Comparison of ENCODE assay signal across 8 cellular contexts in genomic region chr9:92147854-92148184, GRCh38. TPM values are rescaled to one million over a fixed set of nuclear protein-coding genes. Genes with fewer than 3 reads are reported as not detected.
DNase-seq lines count a peak whose midpoint lies in the region; ATAC-seq, FAIRE-seq and TF ChIP-seq lines count a peak whose summit lies in the region.
"Had no signal": no experiment of that assay in that cellular context is flagged by ENCODE, and none has a peak within 500 bp of the region (broad histone marks: within the 10 kb centered on the region; RNA-seq: fewer than 3 reads in every experiment).

No MANE protein-coding gene starts in this region.

- no peak overlapping the region for H3K4me3 Mint-ChIP-seq in MCF 10A (ENCODE audit: unreplicated experiment)
- H3K4me3 Mint-ChIP-seq: naive B cell had no signal

- H3K36me3 Mint-ChIP-seq in MCF 10A (ENCODE audit: insufficient read depth, unreplicated experiment) = no peaks in the 10 kb centered on the region
- H3K36me3 Mint-ChIP-seq: naive B cell had no signal

- TF ChIP-seq CTCF in IMR-90 (conservative IDR thresholded peaks at IDR 0.05; ENCODE audit: low read depth, low read length) (no peak), MCF 10A (IDR thresholded peaks at IDR 0.05; ENCODE audit: unreplicated experiment) (no peak), keratinocyte (optimal IDR thresholded peaks at IDR 0.05 in 1 of 3, IDR thresholded peaks at IDR 0.05 in 1 of 3, conservative IDR thresholded peaks at IDR 0.05 in 1 of 3; ENCODE audit: extremely low read depth in 1 of 3, insufficient read depth in 2 of 3, low read length in 3 of 3) (no peak), tibial nerve (IDR thresholded peaks at IDR 0.05) (no peak)

- peak overlapping the region; percentile 99 for H2BK5ac ChIP-seq in IMR-90 (ENCODE audit: low read depth, low read length, poor library complexity, severe bottlenecking)

- no peaks in the 10 kb centered on the region for H3K79me2 ChIP-seq in keratinocyte (ENCODE audit: control insufficient read depth, insufficient read depth, low read length)

- H3K36me3 ChIP-seq in IMR-90 (ENCODE audit: control insufficient read depth, insufficient read depth, low read length) = peaks cover 39% of the 10 kb centered on the region
- H3K36me3 ChIP-seq in keratinocyte (ENCODE audit: control insufficient read depth in 2 of 2, extremely low read depth in 1 of 2, insufficient read depth in 2 of 2, low read length in 2 of 2) = no peaks in the 10 kb centered on the region
- H3K36me3 ChIP-seq in tibial nerve = no peaks in the 10 kb centered on the region

- H3K9me1 ChIP-seq in IMR-90 (ENCODE audit: insufficient read depth, low read length) (peaks cover 31% of the 10 kb centered on the region), keratinocyte (ENCODE audit: control insufficient read depth, extremely low read depth, insufficient read depth, low read length) (no peaks in the 10 kb centered on the region)

- H3K4me1 ChIP-seq in IMR-90 (ENCODE audit: control insufficient read depth, insufficient read depth, low read length) (peaks cover 43% of the 10 kb centered on the region), keratinocyte (ENCODE audit: control insufficient read depth, extremely low read depth, insufficient read depth, low read length) (peaks cover 23% of the 10 kb centered on the region), tibial nerve (peaks cover 0 to 19% (median 9%) of the 10 kb centered on the region in 4 donors)

- peak overlapping the region; percentile 98 for H2BK120ac ChIP-seq in IMR-90 (ENCODE audit: low read depth, low read length)

- peak overlapping the region; percentile 94 for H2AK5ac ChIP-seq in IMR-90 (ENCODE audit: low read depth, low read length)

- H3K9me3 ChIP-seq in IMR-90 (ENCODE audit: control insufficient read depth, insufficient read depth, low read length) (no peaks in the 10 kb centered on the region), keratinocyte (ENCODE audit: control insufficient read depth, low read depth, low read length) (no peaks in the 10 kb centered on the region), tibial nerve (no peaks in the 10 kb centered on the region)

- no peak for ATAC-seq in IMR-90 (ENCODE audit: low read depth)
- ATAC-seq in GM21737 (IDR thresholded peaks at IDR 0.05; ENCODE audit: unreplicated experiment) = no peak

- no peaks in the 10 kb centered on the region for H3K27me3 ChIP-seq in IMR-90 (ENCODE audit: control insufficient read depth, insufficient read depth, low read length)
- H3K27me3 ChIP-seq in keratinocyte (ENCODE audit: control insufficient read depth, extremely low read depth, insufficient read depth, low read length) = no peaks in the 10 kb centered on the region
- no peaks in the 10 kb centered on the region for H3K27me3 ChIP-seq in tibial nerve

- peak overlapping the region; percentile 99 for H2AK9ac ChIP-seq in IMR-90 (replicated peaks; ENCODE audit: low read depth, low read length, poor library complexity)

- POLR2A ChIA-PET in IMR-90 (lab: Charles Lee; ENCODE audit: unreplicated experiment) (interaction anchor here (0.5 to 1.6 kb wide), 3 partner anchors 39 to 355 kb away, joined by 3 to 4 read pairs (median 4); no protein-coding TSS in a partner anchor), MCF 10A (lab: Yijun Ruan, JAX) (interaction anchor here (0.8 to 1.5 kb wide), 7 partner anchors 10 to 122 kb away, joined by 3 to 6 read pairs (median 4); no protein-coding TSS in a partner anchor)

- peak overlapping the region; percentile 95; the same call in 2 of the 3 replicates for H2BK15ac ChIP-seq in IMR-90 (ENCODE audit: low read depth, low read length)

- H3K9ac ChIP-seq in IMR-90 (ENCODE audit: low read depth, low read length) = peak overlapping the region; percentile 76; the same call in 1 of the 2 replicates
- no peak overlapping the region for H3K9ac ChIP-seq in keratinocyte (ENCODE audit: control insufficient read depth, extremely low read depth, insufficient read depth, low read length)

- H4K20me1 ChIP-seq in IMR-90 (ENCODE audit: insufficient read depth, low read length) = no peaks in the 10 kb centered on the region
- H4K20me1 ChIP-seq in keratinocyte (ENCODE audit: control insufficient read depth, extremely low read depth, insufficient read depth, low read length) = no peaks in the 10 kb centered on the region

- CTCF ChIA-PET in IMR-90 (lab: Yijun Ruan, JAX) (interaction anchor here (0.6 kb wide), 2 partner anchors 130 to 1114 kb away, joined by 3 to 4 read pairs; no protein-coding TSS in a partner anchor), MCF 10A (lab: Yijun Ruan, JAX) (interaction anchor here (0.9 to 5.6 kb wide), 4 partner anchors 9 to 492 kb away, joined by 3 to 50 read pairs (median 9); no protein-coding TSS in a partner anchor)

- WGBS in IMR-90 (ENCODE audit: extremely low coverage in 2 of 2, insufficient read length in 1 of 2), 2 experiments = 76% methylated on average over 3 of the region's 8 CpGs; no CpG with 5 or more reads in 1 of the 2 experiments
- 77 to 79% methylated on average over 7 of the region's 8 CpGs for WGBS in tibial nerve, 2 donors

- BruUV-seq in IMR-90 (replicated peaks; lab: Mats Ljungman, UMichigan) = no TSS peak
- BruUV-seq in MCF 10A (replicated peaks; lab: Mats Ljungman, UMichigan) = TSS peak; percentile 94

- TF ChIP-seq POLR2A in IMR-90 (IDR thresholded peaks at IDR 0.05; ENCODE audit: low read depth, low read length) (no peak), tibial nerve (IDR thresholded peaks at IDR 0.05) (no peak)

- peak overlapping the region; percentile 97 for H3K23ac ChIP-seq in IMR-90 (ENCODE audit: low read depth, low read length)

- H3K27me3 Mint-ChIP-seq in MCF 10A (ENCODE audit: insufficient read depth, unreplicated experiment) = no peaks in the 10 kb centered on the region

- H4K5ac ChIP-seq in IMR-90 (ENCODE audit: low read depth, low read length) = peak overlapping the region; percentile 97

- no peak for TF ChIP-seq RAD21 in IMR-90 (IDR thresholded peaks at IDR 0.05; ENCODE audit: low read length)

- H3K14ac ChIP-seq in IMR-90 (replicated peaks; ENCODE audit: low read depth, low read length) = peak overlapping the region; percentile 95

- H3K4ac ChIP-seq in IMR-90 (ENCODE audit: low read depth, low read length) = peak overlapping the region; percentile 98

- dilution Hi-C loops in IMR-90 (cut with HindIII; ENCODE audit: low sequenced_read_pairs, unreplicated experiment) (no loop called here), keratinocyte (cut with MboI; ENCODE audit: extremely low pct_ligation_motif_present, low sequenced_read_pairs) (no loop called here)

- peaks cover 41% of the 10 kb centered on the region for H3K4me1 Mint-ChIP-seq in MCF 10A (ENCODE audit: insufficient read depth, unreplicated experiment)

- FAIRE-seq in keratinocyte (lab: Jason Lieb, UNC) (no peak), HTR-8/SVneo (lab: Jason Lieb, UNC) (no peak)

- no peaks in the 10 kb centered on the region for H3K9me3 Mint-ChIP-seq in MCF 10A (ENCODE audit: unreplicated experiment)
- H3K9me3 Mint-ChIP-seq: naive B cell had no signal

- peaks cover 21 to 68% of the 10 kb centered on the region in 2 experiments for H3K79me1 ChIP-seq in IMR-90 (ENCODE audit: low read depth in 1 of 2, low read length in 2 of 2)

- peak overlapping the region; percentile 99 for H3K27ac ChIP-seq in IMR-90 (ENCODE audit: insufficient read depth, low read length)
- peak overlapping the region; percentile 81 for H3K27ac ChIP-seq in keratinocyte (ENCODE audit: control insufficient read depth, insufficient read depth, low read length)
- H3K27ac ChIP-seq in tibial nerve = peak overlapping the region; percentile 30 to 63 (median 58)

- no peak for TF ChIP-seq EP300 in tibial nerve (IDR thresholded peaks at IDR 0.05)

- H2BK20ac ChIP-seq in IMR-90 (ENCODE audit: low read depth, low read length) = peak overlapping the region; percentile 98

- peak overlapping the region; percentile 98; the same call in 1 of the 2 replicates for H3K56ac ChIP-seq in IMR-90 (ENCODE audit: extremely low read depth, insufficient read depth, low read length)

- DNase-seq in IMR-90 (no peak), MCF 10A (ENCODE audit: unreplicated experiment) (no peak), keratinocyte (ENCODE audit: low read depth, low spot score) (no peak), tibial nerve (ENCODE audit: low spot score in 2 of 2) (no peak), HTR-8/SVneo (ENCODE audit: insufficient read length, low spot score) (no peak), GOT3 (lab: John Stamatoyannopoulos, UW) (no peak)
- DNase-seq: naive B cell had no signal

- peak overlapping the region; percentile 98 for H3K18ac ChIP-seq in IMR-90 (ENCODE audit: low read depth, low read length)

- H3K4me3 ChIP-seq in IMR-90 (ENCODE audit: insufficient read depth, low read depth, low read length) (no peak overlapping the region), keratinocyte (ENCODE audit: control insufficient read depth in 2 of 3, extremely low read depth in 1 of 3, insufficient read depth in 2 of 3, low read depth in 1 of 3, low read length in 3 of 3) (no peak overlapping the region), tibial nerve (no peak overlapping the region)

- H3K4me2 ChIP-seq in IMR-90 (ENCODE audit: low read depth, low read length) (no peak overlapping the region; the same call in 1 of the 2 replicates), keratinocyte (ENCODE audit: control insufficient read depth, extremely low read depth, insufficient read depth, low read depth, low read length) (peak overlapping the region; percentile 82)

- intact Hi-C loops in IMR-90 (cut with micrococcal nuclease) (no loop called here), MCF 10A (cut with micrococcal nuclease) (loop anchor here (10.0 kb wide), 1 partner anchor 57 kb away; no protein-coding TSS in a partner anchor)

- in situ Hi-C loops in IMR-90 (cut with MboI; ENCODE audit: low sequenced_read_pairs) = no loop called here

- peak overlapping the region; percentile 87 to 97 for H4K8ac ChIP-seq in IMR-90 (ENCODE audit: low read depth in 2 of 2, low read length in 2 of 2)

- H4K91ac ChIP-seq in IMR-90 (ENCODE audit: insufficient read depth, low read depth, low read length) = peak overlapping the region; percentile 100

- H2AFZ ChIP-seq in IMR-90 (replicated peaks; ENCODE audit: low read length, poor library complexity) = peak overlapping the region; percentile 82
- H2AFZ ChIP-seq in keratinocyte (ENCODE audit: control insufficient read depth, low read length) = no peak overlapping the region

- peak overlapping the region; percentile 94 for H3K27ac Mint-ChIP-seq in MCF 10A (ENCODE audit: low read depth, unreplicated experiment)
- H3K27ac Mint-ChIP-seq: naive B cell had no signal

RNA-seq across cellular contexts. Expression of gene SPTLC1, which starts 32.6 kb away (rescaled TPM):
- total RNA-seq in IMR-90 (2012; rRNA removed) (92.7 and 95.8 TPM in 2 replicates), MCF 10A (2022) (65.5 and 68.0 TPM in 2 replicates), tibial nerve (10 to 100 TPM; 67.9 to 81.8 (median 76.0) TPM)
- polyA plus RNA-seq in IMR-90 (2012; rRNA removed) (59.9 and 65.7 TPM in 2 replicates), keratinocyte (93.4 to 123 TPM (median 93.6 TPM) in 3 replicates)
- 16.7 and 23.9 TPM in 2 replicates for polyA plus RNA-seq in IMR-90 (2012; cell fraction: cytosol; rRNA removed)
- polyA plus RNA-seq in IMR-90 (2012; cell fraction: nucleus; rRNA removed; ENCODE audit: low replicate concordance) = 32.2 and 53.4 TPM in 2 replicates
- polyA plus RNA-seq in keratinocyte (2011; ENCODE audit: low read depth) = 160 TPM
- polyA plus RNA-seq in keratinocyte (2011; cell fraction: cytosol; rRNA removed) = 36.7 and 66.6 TPM in 2 replicates
- polyA plus RNA-seq in keratinocyte (2011; cell fraction: nucleus; rRNA removed) = 136 and 161 TPM in 2 replicates
- 62.2 and 70.2 TPM in 2 replicates for polyA plus RNA-seq in keratinocyte (2012; ENCODE audit: low replicate concordance)
- 48.0 to 92.3 TPM (median 82.8 TPM) in 3 replicates for polyA minus RNA-seq in keratinocyte
- 68.1 TPM for polyA minus RNA-seq in keratinocyte (2011; cell fraction: cytosol; rRNA and poly(A)+ RNA removed)
- polyA minus RNA-seq in keratinocyte (2011; cell fraction: nucleus; rRNA and poly(A)+ RNA removed) = 116 and 189 TPM in 2 replicates
